In the genomic region with DNA sequence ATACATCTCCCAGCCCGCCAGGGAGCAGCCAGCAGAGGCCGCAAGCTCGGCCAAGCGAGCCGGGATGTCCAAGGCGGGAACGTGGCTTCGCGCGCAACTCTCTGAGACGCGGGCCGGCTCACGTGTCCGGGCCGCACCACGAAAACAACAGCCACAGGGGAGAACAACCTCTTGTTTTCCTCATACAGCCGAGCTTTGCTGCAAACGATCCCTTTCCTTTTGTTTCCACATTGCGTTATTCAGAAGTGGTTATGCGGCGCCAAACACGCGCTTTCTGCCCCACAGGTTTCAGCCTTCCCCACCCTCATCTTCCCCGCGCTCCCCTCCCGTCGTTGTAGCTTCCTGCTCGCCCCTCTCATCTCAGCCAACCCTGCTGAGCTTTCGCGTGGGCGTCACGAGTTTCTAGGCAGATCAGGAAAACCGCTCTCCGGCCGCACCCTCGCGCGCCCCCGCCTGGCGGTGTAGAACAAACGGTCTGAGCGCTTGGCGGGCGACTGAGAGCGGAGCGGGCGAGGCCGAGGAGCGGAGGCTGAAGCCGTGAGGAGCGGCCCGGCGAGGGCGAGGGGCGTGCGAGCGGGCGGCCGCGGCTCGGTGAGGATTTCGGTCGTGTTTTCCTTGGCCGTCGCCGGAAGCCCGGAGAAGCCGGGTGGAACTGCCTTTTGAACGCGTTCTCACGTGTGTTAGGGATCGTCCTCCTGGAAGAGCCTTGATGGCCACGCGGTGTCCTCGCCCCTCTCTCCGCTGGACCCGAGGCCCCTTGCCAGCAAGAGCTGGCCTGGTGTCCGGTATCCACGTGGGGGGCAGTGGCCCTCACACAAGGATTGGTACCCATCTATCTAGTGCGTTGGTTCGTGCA, we compare ENCODE assay signal across 1 cellular context.
A peak's percentile ranks its signal among the peaks of the same experiment; 100 is the strongest.
TF ChIP-seq lines count a peak whose summit lies in the region.

No MANE protein-coding gene starts in this region.

TF ChIP-seq in HepG2, 621 proteins besides CTCF, POLR2A, EP300 and RAD21 (continued from another document and continues in another):
- TF ChIP-seq, protein P1, sequence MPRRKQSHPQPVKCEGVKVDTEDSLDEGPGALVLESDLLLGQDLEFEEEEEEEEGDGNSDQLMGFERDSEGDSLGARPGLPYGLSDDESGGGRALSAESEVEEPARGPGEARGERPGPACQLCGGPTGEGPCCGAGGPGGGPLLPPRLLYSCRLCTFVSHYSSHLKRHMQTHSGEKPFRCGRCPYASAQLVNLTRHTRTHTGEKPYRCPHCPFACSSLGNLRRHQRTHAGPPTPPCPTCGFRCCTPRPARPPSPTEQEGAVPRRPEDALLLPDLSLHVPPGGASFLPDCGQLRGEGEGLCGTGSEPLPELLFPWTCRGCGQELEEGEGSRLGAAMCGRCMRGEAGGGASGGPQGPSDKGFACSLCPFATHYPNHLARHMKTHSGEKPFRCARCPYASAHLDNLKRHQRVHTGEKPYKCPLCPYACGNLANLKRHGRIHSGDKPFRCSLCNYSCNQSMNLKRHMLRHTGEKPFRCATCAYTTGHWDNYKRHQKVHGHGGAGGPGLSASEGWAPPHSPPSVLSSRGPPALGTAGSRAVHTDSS (CRISPR knock-in tag; conservative IDR thresholded peaks at IDR 0.05), result no peak
- TF ChIP-seq THAP11 (CRISPR knock-in tag; IDR thresholded peaks at IDR 0.05), result 0 out of 2 replicates have a peak, but pooled peaks have one; percentile 22
- no peak for TF ChIP-seq JUN (CRISPR knock-in tag; IDR thresholded peaks at IDR 0.05)
- TF ChIP-seq, protein P2, sequence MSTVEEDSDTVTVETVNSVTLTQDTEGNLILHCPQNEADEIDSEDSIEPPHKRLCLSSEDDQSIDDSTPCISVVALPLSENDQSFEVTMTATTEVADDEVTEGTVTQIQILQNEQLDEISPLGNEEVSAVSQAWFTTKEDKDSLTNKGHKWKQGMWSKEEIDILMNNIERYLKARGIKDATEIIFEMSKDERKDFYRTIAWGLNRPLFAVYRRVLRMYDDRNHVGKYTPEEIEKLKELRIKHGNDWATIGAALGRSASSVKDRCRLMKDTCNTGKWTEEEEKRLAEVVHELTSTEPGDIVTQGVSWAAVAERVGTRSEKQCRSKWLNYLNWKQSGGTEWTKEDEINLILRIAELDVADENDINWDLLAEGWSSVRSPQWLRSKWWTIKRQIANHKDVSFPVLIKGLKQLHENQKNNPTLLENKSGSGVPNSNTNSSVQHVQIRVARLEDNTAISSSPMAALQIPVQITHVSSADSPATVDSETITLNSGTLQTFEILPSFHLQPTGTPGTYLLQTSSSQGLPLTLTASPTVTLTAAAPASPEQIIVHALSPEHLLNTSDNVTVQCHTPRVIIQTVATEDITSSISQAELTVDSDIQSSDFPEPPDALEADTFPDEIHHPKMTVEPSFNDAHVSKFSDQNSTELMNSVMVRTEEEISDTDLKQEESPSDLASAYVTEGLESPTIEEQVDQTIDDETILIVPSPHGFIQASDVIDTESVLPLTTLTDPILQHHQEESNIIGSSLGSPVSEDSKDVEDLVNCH (CRISPR knock-in tag; IDR thresholded peaks at IDR 0.05), result no peak
- no peak for TF ChIP-seq CBX5 (CRISPR knock-in tag; IDR thresholded peaks at IDR 0.05; ENCODE audit: borderline replicate concordance)
- TF ChIP-seq, protein P3, sequence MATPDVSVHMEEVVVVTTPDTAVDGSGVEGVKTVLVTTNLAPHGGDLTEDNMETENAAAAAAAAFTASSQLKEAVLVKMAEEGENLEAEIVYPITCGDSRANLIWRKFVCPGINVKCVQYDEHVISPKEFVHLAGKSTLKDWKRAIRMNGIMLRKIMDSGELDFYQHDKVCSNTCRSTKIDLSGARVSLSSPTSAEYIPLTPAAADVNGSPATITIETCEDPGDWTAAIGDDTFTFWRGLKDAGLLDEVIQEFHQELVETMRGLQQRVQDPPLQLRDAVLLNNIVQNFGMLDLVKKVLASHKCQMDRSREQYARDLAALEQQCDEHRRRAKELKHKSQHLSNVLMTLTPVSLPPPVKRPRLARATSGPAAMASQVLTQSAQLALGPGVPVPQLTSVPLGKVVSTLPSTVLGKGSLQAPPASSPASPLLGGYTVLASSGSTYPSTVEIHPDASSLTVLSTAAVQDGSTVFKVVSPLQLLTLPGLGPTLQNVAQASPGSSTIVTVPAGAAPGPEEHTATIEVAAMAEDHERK (CRISPR knock-in tag; IDR thresholded peaks at IDR 0.05; ENCODE audit: low read depth), result no peak
- no peak for TF ChIP-seq RBFOX2 (IDR thresholded peaks at IDR 0.05; ENCODE audit: low read depth, low read length)
- no peak for TF ChIP-seq ZNF260 (CRISPR knock-in tag; IDR thresholded peaks at IDR 0.05; ENCODE audit: borderline replicate concordance, low read depth)
- TF ChIP-seq SIN3A (IDR thresholded peaks at IDR 0.05; ENCODE audit: borderline replicate concordance, low read depth, low read length), result no peak
- TF ChIP-seq YEATS2 (CRISPR knock-in tag; IDR thresholded peaks at IDR 0.05; ENCODE audit: borderline replicate concordance), result 0 out of 2 replicates have a peak, but pooled peaks have one; percentile 24
- no peak for TF ChIP-seq ARNT (IDR thresholded peaks at IDR 0.05)
- no peak for TF ChIP-seq ATRX (CRISPR knock-in tag; IDR thresholded peaks at IDR 0.05; ENCODE audit: borderline replicate concordance)
- no peak for TF ChIP-seq ZNF431 (CRISPR knock-in tag; IDR thresholded peaks at IDR 0.05; ENCODE audit: borderline replicate concordance, low read depth)
- TF ChIP-seq AHR (CRISPR knock-in tag; IDR thresholded peaks at IDR 0.05), result no peak
- TF ChIP-seq SMAD9 (CRISPR knock-in tag; IDR thresholded peaks at IDR 0.05), result no peak
- TF ChIP-seq, protein P4, sequence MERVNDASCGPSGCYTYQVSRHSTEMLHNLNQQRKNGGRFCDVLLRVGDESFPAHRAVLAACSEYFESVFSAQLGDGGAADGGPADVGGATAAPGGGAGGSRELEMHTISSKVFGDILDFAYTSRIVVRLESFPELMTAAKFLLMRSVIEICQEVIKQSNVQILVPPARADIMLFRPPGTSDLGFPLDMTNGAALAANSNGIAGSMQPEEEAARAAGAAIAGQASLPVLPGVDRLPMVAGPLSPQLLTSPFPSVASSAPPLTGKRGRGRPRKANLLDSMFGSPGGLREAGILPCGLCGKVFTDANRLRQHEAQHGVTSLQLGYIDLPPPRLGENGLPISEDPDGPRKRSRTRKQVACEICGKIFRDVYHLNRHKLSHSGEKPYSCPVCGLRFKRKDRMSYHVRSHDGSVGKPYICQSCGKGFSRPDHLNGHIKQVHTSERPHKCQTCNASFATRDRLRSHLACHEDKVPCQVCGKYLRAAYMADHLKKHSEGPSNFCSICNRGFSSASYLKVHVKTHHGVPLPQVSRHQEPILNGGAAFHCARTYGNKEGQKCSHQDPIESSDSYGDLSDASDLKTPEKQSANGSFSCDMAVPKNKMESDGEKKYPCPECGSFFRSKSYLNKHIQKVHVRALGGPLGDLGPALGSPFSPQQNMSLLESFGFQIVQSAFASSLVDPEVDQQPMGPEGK (CRISPR knock-in tag; IDR thresholded peaks at IDR 0.05), result no peak
- no peak for TF ChIP-seq ZNF616 (CRISPR knock-in tag; IDR thresholded peaks at IDR 0.05; ENCODE audit: low read depth)
- TF ChIP-seq, protein P5, sequence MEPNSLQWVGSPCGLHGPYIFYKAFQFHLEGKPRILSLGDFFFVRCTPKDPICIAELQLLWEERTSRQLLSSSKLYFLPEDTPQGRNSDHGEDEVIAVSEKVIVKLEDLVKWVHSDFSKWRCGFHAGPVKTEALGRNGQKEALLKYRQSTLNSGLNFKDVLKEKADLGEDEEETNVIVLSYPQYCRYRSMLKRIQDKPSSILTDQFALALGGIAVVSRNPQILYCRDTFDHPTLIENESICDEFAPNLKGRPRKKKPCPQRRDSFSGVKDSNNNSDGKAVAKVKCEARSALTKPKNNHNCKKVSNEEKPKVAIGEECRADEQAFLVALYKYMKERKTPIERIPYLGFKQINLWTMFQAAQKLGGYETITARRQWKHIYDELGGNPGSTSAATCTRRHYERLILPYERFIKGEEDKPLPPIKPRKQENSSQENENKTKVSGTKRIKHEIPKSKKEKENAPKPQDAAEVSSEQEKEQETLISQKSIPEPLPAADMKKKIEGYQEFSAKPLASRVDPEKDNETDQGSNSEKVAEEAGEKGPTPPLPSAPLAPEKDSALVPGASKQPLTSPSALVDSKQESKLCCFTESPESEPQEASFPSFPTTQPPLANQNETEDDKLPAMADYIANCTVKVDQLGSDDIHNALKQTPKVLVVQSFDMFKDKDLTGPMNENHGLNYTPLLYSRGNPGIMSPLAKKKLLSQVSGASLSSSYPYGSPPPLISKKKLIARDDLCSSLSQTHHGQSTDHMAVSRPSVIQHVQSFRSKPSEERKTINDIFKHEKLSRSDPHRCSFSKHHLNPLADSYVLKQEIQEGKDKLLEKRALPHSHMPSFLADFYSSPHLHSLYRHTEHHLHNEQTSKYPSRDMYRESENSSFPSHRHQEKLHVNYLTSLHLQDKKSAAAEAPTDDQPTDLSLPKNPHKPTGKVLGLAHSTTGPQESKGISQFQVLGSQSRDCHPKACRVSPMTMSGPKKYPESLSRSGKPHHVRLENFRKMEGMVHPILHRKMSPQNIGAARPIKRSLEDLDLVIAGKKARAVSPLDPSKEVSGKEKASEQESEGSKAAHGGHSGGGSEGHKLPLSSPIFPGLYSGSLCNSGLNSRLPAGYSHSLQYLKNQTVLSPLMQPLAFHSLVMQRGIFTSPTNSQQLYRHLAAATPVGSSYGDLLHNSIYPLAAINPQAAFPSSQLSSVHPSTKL (CRISPR knock-in tag; IDR thresholded peaks at IDR 0.05), result no peak
- no peak for TF ChIP-seq ZNF788 (CRISPR knock-in tag; IDR thresholded peaks at IDR 0.05; ENCODE audit: borderline replicate concordance)
- TF ChIP-seq JARID2 (CRISPR knock-in tag; IDR thresholded peaks at IDR 0.05; ENCODE audit: insufficient replicate concordance), result no peak
- TF ChIP-seq SIN3B (IDR thresholded peaks at IDR 0.05; ENCODE audit: low read length), result no peak
- TF ChIP-seq ZFP37 (CRISPR knock-in tag; IDR thresholded peaks at IDR 0.05; ENCODE audit: borderline replicate concordance), result no peak
- TF ChIP-seq ZNF547 (CRISPR knock-in tag; IDR thresholded peaks at IDR 0.05), result 0 out of 2 replicates have a peak, but pooled peaks have one; percentile 20
- no peak for TF ChIP-seq IKZF1 (IDR thresholded peaks at IDR 0.05)
- TF ChIP-seq STAG1 (CRISPR knock-in tag; IDR thresholded peaks at IDR 0.05), result no peak
- TF ChIP-seq, protein P6, sequence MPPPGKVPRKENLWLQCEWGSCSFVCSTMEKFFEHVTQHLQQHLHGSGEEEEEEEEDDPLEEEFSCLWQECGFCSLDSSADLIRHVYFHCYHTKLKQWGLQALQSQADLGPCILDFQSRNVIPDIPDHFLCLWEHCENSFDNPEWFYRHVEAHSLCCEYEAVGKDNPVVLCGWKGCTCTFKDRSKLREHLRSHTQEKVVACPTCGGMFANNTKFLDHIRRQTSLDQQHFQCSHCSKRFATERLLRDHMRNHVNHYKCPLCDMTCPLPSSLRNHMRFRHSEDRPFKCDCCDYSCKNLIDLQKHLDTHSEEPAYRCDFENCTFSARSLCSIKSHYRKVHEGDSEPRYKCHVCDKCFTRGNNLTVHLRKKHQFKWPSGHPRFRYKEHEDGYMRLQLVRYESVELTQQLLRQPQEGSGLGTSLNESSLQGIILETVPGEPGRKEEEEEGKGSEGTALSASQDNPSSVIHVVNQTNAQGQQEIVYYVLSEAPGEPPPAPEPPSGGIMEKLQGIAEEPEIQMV (CRISPR knock-in tag; IDR thresholded peaks at IDR 0.05; ENCODE audit: low read depth), result no peak
- TF ChIP-seq ZNF136 (CRISPR knock-in tag; IDR thresholded peaks at IDR 0.05; ENCODE audit: low read depth), result no peak
- TF ChIP-seq SAP130 (CRISPR knock-in tag; IDR thresholded peaks at IDR 0.05; ENCODE audit: low read depth), result peak; percentile 12; the same call in 1 of the 2 replicates
- no peak for TF ChIP-seq ZNF572 (CRISPR knock-in tag; IDR thresholded peaks at IDR 0.05)
- TF ChIP-seq NFIC (IDR thresholded peaks at IDR 0.05; ENCODE audit: low read length), result no peak
- no peak for TF ChIP-seq ZSCAN30 (CRISPR knock-in tag; IDR thresholded peaks at IDR 0.05)
- TF ChIP-seq TMF1 (CRISPR knock-in tag; IDR thresholded peaks at IDR 0.05; ENCODE audit: low read depth), result no peak
- TF ChIP-seq KDM5A (IDR thresholded peaks at IDR 0.05; ENCODE audit: borderline replicate concordance, low read length), result no peak
- TF ChIP-seq, protein P7, sequence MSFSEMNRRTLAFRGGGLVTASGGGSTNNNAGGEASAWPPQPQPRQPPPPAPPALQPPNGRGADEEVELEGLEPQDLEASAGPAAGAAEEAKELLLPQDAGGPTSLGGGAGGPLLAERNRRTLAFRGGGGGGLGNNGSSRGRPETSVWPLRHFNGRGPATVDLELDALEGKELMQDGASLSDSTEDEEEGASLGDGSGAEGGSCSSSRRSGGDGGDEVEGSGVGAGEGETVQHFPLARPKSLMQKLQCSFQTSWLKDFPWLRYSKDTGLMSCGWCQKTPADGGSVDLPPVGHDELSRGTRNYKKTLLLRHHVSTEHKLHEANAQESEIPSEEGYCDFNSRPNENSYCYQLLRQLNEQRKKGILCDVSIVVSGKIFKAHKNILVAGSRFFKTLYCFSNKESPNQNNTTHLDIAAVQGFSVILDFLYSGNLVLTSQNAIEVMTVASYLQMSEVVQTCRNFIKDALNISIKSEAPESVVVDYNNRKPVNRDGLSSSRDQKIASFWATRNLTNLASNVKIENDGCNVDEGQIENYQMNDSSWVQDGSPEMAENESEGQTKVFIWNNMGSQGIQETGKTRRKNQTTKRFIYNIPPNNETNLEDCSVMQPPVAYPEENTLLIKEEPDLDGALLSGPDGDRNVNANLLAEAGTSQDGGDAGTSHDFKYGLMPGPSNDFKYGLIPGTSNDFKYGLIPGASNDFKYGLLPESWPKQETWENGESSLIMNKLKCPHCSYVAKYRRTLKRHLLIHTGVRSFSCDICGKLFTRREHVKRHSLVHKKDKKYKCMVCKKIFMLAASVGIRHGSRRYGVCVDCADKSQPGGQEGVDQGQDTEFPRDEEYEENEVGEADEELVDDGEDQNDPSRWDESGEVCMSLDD (CRISPR knock-in tag; IDR thresholded peaks at IDR 0.05; ENCODE audit: borderline replicate concordance), result no peak
- TF ChIP-seq, protein P8, sequence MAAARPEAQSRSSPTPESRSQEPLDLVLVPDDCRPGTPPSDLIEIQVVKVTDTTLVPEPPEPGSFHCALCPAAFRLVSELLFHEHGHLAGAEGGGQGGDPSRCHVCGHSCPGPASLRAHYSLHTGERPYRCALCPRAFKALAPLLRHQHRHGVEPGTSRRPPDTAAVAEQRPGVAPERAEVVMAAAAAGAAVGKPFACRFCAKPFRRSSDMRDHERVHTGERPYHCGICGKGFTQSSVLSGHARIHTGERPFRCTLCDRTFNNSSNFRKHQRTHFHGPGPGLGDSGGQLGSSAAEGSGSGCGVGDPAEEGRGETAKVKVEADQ (CRISPR knock-in tag; IDR thresholded peaks at IDR 0.05; ENCODE audit: borderline replicate concordance), result no peak; the same call in 1 of the 2 replicates
- TF ChIP-seq, protein P9, sequence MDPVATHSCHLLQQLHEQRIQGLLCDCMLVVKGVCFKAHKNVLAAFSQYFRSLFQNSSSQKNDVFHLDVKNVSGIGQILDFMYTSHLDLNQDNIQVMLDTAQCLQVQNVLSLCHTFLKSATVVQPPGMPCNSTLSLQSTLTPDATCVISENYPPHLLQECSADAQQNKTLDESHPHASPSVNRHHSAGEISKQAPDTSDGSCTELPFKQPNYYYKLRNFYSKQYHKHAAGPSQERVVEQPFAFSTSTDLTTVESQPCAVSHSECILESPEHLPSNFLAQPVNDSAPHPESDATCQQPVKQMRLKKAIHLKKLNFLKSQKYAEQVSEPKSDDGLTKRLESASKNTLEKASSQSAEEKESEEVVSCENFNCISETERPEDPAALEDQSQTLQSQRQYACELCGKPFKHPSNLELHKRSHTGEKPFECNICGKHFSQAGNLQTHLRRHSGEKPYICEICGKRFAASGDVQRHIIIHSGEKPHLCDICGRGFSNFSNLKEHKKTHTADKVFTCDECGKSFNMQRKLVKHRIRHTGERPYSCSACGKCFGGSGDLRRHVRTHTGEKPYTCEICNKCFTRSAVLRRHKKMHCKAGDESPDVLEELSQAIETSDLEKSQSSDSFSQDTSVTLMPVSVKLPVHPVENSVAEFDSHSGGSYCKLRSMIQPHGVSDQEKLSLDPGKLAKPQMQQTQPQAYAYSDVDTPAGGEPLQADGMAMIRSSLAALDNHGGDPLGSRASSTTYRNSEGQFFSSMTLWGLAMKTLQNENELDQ (CRISPR knock-in tag; IDR thresholded peaks at IDR 0.05; ENCODE audit: borderline replicate concordance), result no peak
